ENCODE assay signal across 8 cellular contexts in the genomic region with DNA sequence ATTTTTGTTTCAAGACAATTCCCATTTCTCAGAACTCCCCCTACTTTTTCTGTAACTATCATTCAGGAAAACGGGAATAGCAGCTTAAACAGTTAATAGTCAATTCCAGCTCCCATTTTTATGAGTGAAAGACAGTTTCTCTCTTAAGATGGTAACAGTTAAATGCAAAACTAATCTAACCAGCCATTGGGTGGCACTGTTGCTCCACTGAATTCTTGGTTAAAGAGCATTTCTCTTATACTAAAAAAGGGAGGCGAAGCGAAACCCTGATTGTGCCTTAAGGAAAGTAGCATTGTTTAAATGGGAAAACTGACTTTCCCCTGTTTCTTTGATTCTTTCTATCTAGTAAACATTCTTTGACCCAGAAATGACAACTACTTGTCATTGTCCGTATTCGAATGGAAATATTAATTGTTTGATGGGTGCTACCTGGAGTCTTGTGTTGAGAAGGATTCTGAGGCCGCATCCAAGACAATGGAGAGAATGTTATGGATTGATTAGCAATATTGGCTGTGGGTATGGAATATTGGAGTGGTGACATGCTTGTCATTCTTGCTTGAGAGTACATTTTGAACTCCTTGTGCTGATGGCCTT.
DNase-seq lines count a peak whose midpoint lies in the region; ATAC-seq and TF ChIP-seq lines count a peak whose summit lies in the region.

No MANE protein-coding gene starts in this region.

- H3K27me3 ChIP-seq in prostate gland (replicated peaks; ENCODE audit: insufficient read depth): no peaks in the 10 kb centered on the region

- H3K4me1 ChIP-seq in prostate gland (replicated peaks): no peaks in the 10 kb centered on the region

- DNase-seq in DMS 273 treated with DMSO at 0.1 percent for 48 hours (lab: John Stamatoyannopoulos, UW): peak; percentile 2
- peak; percentile 21 to 36 for DNase-seq in NCI-H1930 (lab: John Stamatoyannopoulos, UW)
- DNase-seq in germinal center (ENCODE audit: low spot score): peak; percentile 11
- DNase-seq in prostate gland (ENCODE audit: low spot score): peak; percentile 64
- DNase-seq in DMS79 treated with DMSO at 0.1 percent for 48 hours (lab: John Stamatoyannopoulos, UW): no peak

- no peaks in the 10 kb centered on the region for H3K9me3 ChIP-seq in prostate gland

- no peak for TF ChIP-seq POLR2A in prostate gland (IDR thresholded peaks at IDR 0.05)

- TF ChIP-seq CTCF in VCaP (conservative IDR thresholded peaks at IDR 0.05) (peak; percentile 86), prostate gland (IDR thresholded peaks at IDR 0.05) (peak in 3 of 4 experiments; percentile 76 to 82 (median 80))

- no peak overlapping the region for H3K4me3 ChIP-seq in prostate gland

- intact Hi-C loops in prostate gland (cut with DNase I): loop anchor here (5.0 to 10.0 kb wide), 2 partner anchors 462 to 489 kb away; no protein-coding TSS in a partner anchor

- no peaks in the 10 kb centered on the region for H3K36me3 ChIP-seq in prostate gland

- H3K27ac ChIP-seq in VCaP: no peak overlapping the region
- no peak overlapping the region for H3K27ac ChIP-seq in prostate gland

- WGBS in prostate gland: 52% methylated on average over 6 of the region's 6 CpGs

- ATAC-seq in GM18861 (IDR thresholded peaks at IDR 0.05; ENCODE audit: unreplicated experiment): peak; percentile 88
- peak; percentile 81 for ATAC-seq in HG02973 (IDR thresholded peaks at IDR 0.05; ENCODE audit: unreplicated experiment)
